Comparison of ENCODE assay signal across 2 cellular contexts in genomic region chr22:22789233-22789921, GRCh38.
TF ChIP-seq lines count a peak whose summit lies in the region.

No MANE protein-coding gene starts in this region.

TF ChIP-seq in GM12878, 131 proteins besides CTCF, POLR2A, EP300 and RAD21 (continued from another document):
- TF ChIP-seq, protein P1, sequence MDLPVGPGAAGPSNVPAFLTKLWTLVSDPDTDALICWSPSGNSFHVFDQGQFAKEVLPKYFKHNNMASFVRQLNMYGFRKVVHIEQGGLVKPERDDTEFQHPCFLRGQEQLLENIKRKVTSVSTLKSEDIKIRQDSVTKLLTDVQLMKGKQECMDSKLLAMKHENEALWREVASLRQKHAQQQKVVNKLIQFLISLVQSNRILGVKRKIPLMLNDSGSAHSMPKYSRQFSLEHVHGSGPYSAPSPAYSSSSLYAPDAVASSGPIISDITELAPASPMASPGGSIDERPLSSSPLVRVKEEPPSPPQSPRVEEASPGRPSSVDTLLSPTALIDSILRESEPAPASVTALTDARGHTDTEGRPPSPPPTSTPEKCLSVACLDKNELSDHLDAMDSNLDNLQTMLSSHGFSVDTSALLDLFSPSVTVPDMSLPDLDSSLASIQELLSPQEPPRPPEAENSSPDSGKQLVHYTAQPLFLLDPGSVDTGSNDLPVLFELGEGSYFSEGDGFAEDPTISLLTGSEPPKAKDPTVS (IDR thresholded peaks at IDR 0.05; ENCODE audit: low read depth, low read length) = no peak
- TF ChIP-seq SMC3 (IDR thresholded peaks at IDR 0.05; ENCODE audit: borderline replicate concordance, low read length) = no peak
- TF ChIP-seq, protein P2, sequence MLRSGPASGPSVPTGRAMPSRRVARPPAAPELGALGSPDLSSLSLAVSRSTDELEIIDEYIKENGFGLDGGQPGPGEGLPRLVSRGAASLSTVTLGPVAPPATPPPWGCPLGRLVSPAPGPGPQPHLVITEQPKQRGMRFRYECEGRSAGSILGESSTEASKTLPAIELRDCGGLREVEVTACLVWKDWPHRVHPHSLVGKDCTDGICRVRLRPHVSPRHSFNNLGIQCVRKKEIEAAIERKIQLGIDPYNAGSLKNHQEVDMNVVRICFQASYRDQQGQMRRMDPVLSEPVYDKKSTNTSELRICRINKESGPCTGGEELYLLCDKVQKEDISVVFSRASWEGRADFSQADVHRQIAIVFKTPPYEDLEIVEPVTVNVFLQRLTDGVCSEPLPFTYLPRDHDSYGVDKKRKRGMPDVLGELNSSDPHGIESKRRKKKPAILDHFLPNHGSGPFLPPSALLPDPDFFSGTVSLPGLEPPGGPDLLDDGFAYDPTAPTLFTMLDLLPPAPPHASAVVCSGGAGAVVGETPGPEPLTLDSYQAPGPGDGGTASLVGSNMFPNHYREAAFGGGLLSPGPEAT (IDR thresholded peaks at IDR 0.05; ENCODE audit: low read depth) = no peak
- no peak for TF ChIP-seq ZZZ3 (IDR thresholded peaks at IDR 0.05; ENCODE audit: control insufficient read depth, insufficient read length, low read depth)
- no peak for TF ChIP-seq LARP7 (IDR thresholded peaks at IDR 0.05)

TF ChIP-seq in WTC11, 78 proteins besides CTCF, POLR2A, EP300 and RAD21 (continued from another document):
- TF ChIP-seq, protein P3, sequence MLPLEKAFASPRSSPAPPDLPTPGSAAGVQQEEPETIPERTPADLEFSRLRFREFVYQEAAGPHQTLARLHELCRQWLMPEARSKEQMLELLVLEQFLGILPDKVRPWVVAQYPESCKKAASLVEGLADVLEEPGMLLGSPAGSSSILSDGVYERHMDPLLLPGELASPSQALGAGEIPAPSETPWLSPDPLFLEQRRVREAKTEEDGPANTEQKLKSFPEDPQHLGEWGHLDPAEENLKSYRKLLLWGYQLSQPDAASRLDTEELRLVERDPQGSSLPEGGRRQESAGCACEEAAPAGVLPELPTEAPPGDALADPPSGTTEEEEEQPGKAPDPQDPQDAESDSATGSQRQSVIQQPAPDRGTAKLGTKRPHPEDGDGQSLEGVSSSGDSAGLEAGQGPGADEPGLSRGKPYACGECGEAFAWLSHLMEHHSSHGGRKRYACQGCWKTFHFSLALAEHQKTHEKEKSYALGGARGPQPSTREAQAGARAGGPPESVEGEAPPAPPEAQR (CRISPR knock-in tag; IDR thresholded peaks at IDR 0.05) = no peak
- TF ChIP-seq GTF2I (CRISPR knock-in tag; conservative IDR thresholded peaks at IDR 0.05) (no peak), FOXP1 (CRISPR knock-in tag; IDR thresholded peaks at IDR 0.05; ENCODE audit: borderline replicate concordance) (no peak), MYBL2 (CRISPR knock-in tag; IDR thresholded peaks at IDR 0.05) (no peak), E2F1 (CRISPR knock-in tag; IDR thresholded peaks at IDR 0.05) (no peak), ZNF396 (CRISPR knock-in tag; IDR thresholded peaks at IDR 0.05; ENCODE audit: borderline replicate concordance) (no peak), FOXP4 (CRISPR knock-in tag; IDR thresholded peaks at IDR 0.05) (no peak), SMAD4 (CRISPR knock-in tag; IDR thresholded peaks at IDR 0.05) (no peak), IRF2 (CRISPR knock-in tag; IDR thresholded peaks at IDR 0.05; ENCODE audit: borderline replicate concordance, low read depth) (no peak), FOXJ3 (CRISPR knock-in tag; IDR thresholded peaks at IDR 0.05; ENCODE audit: borderline replicate concordance) (no peak)
